ENCODE assay signal across 8 cellular contexts in genomic region chr6:13709698-13710551, GRCh38. TPM values are rescaled to one million over a fixed set of nuclear protein-coding genes. Genes with fewer than 3 reads are reported as not detected.
A peak's percentile ranks its signal among the peaks of the same experiment; 100 is the strongest.
DNase-seq lines count a peak whose midpoint lies in the region; ATAC-seq and TF ChIP-seq lines count a peak whose summit lies in the region.

No MANE protein-coding gene starts in this region.

- peak overlapping the region; percentile 88 for H3K4me3 Mint-ChIP-seq in activated naive CD4-positive, alpha-beta T cell treated with anti-CD3 and anti-CD28 coated beads, Interleukin-2, amount 10 ng/mL, durations not matched to agents 7 days and 5 days
- peak overlapping the region; percentile 85 for H3K4me3 Mint-ChIP-seq in mesothelial cell of epicardium

- TF ChIP-seq CTCF in OCI-LY1 (IDR thresholded peaks at IDR 0.05; ENCODE audit: low read length) (no peak), mesothelial cell of epicardium (IDR thresholded peaks at IDR 0.05; ENCODE audit: unreplicated experiment) (no peak)

- H3K79me2 ChIP-seq in OCI-LY1 (ENCODE audit: insufficient read depth, low read length) = peaks cover 53% of the 10 kb centered on the region

- no peaks in the 10 kb centered on the region for H4K20me1 ChIP-seq in OCI-LY1 (ENCODE audit: insufficient read depth, low read length)

- DNase-seq in activated naive CD4-positive, alpha-beta T cell treated with anti-CD3 and anti-CD28 coated beads, Interleukin-2, amount 10 ng/mL, durations not matched to agents 7 days and 5 days = peak; percentile 31
- no peak for DNase-seq in activated naive CD4-positive, alpha-beta T cell (lab: John Stamatoyannopoulos, UW)
- DNase-seq in cerebellar cortex (ENCODE audit: low spot score) (peak; percentile 50), mesothelial cell of epicardium (ENCODE audit: low spot score in 2 of 2, unreplicated experiment in 2 of 2) (no peak), kidney glomerular epithelial cell (lab: John Stamatoyannopoulos, UW) (no peak), ureter (ENCODE audit: low spot score) (no peak)

- CTCF ChIA-PET in activated naive CD4-positive, alpha-beta T cell treated with anti-CD3 and anti-CD28 coated beads, Interleukin-2, amount 10 ng/mL, durations not matched to agents 7 days and 5 days (lab: Charles Lee) = interaction anchor here (0.9 to 3.4 kb wide), 9 partner anchors 11 to 135 kb away, joined by 3 to 20 read pairs (median 3); partner anchors contain the start of genes NOL7 and SIRT5

- H3K9ac ChIP-seq in OCI-LY1 (ENCODE audit: low read length) = peak overlapping the region; percentile 89

- no peak overlapping the region for H2AFZ ChIP-seq in OCI-LY1 (ENCODE audit: low read length)

- no peaks in the 10 kb centered on the region for H3K27me3 Mint-ChIP-seq in activated naive CD4-positive, alpha-beta T cell treated with anti-CD3 and anti-CD28 coated beads, Interleukin-2, amount 10 ng/mL, durations not matched to agents 7 days and 5 days
- no peaks in the 10 kb centered on the region for H3K27me3 Mint-ChIP-seq in mesothelial cell of epicardium (ENCODE audit: low read depth)

- peak overlapping the region; percentile 92 for H3K27ac Mint-ChIP-seq in activated naive CD4-positive, alpha-beta T cell treated with anti-CD3 and anti-CD28 coated beads, Interleukin-2, amount 10 ng/mL, durations not matched to agents 7 days and 5 days
- peak overlapping the region; percentile 96 for H3K27ac Mint-ChIP-seq in mesothelial cell of epicardium

- H3K36me3 Mint-ChIP-seq in activated naive CD4-positive, alpha-beta T cell treated with anti-CD3 and anti-CD28 coated beads, Interleukin-2, amount 10 ng/mL, durations not matched to agents 7 days and 5 days = peaks cover 25% of the 10 kb centered on the region
- H3K36me3 Mint-ChIP-seq in mesothelial cell of epicardium = peaks cover 2% of the 10 kb centered on the region

- H3F3A ChIP-seq in OCI-LY1 (ENCODE audit: insufficient read depth, low read length) = no peaks in the 10 kb centered on the region

- H3K9me2 ChIP-seq in OCI-LY1 (ENCODE audit: low read depth, low read length) = no peaks in the 10 kb centered on the region

- H3K4me3 ChIP-seq in OCI-LY1 (ENCODE audit: low read depth, low read length, poor library complexity, severe bottlenecking) = peak overlapping the region; percentile 92

- no peak for ATAC-seq in HG03175 (IDR thresholded peaks at IDR 0.05; ENCODE audit: unreplicated experiment)

- no peaks in the 10 kb centered on the region for H3K9me3 Mint-ChIP-seq in activated naive CD4-positive, alpha-beta T cell treated with anti-CD3 and anti-CD28 coated beads, Interleukin-2, amount 10 ng/mL, durations not matched to agents 7 days and 5 days
- no peaks in the 10 kb centered on the region for H3K9me3 Mint-ChIP-seq in mesothelial cell of epicardium

- no peaks in the 10 kb centered on the region for H3K36me3 ChIP-seq in OCI-LY1 (ENCODE audit: insufficient read depth, low read length)

- H3K27me3 ChIP-seq in OCI-LY1 (ENCODE audit: insufficient read depth, low read length) = no peaks in the 10 kb centered on the region

- no peaks in the 10 kb centered on the region for H3K9me3 ChIP-seq in OCI-LY1 (ENCODE audit: low read length)

- peaks cover 26% of the 10 kb centered on the region for H3K4me1 ChIP-seq in OCI-LY1 (ENCODE audit: insufficient read depth, low read length, severe bottlenecking)

- H3K4me1 Mint-ChIP-seq in activated naive CD4-positive, alpha-beta T cell treated with anti-CD3 and anti-CD28 coated beads, Interleukin-2, amount 10 ng/mL, durations not matched to agents 7 days and 5 days = peaks cover 36% of the 10 kb centered on the region
- peaks cover 41% of the 10 kb centered on the region for H3K4me1 Mint-ChIP-seq in mesothelial cell of epicardium

- peak overlapping the region; percentile 85 for H3K4me2 ChIP-seq in OCI-LY1 (ENCODE audit: low read length)

- H3K27ac ChIP-seq in OCI-LY1 (ENCODE audit: low read depth, low read length, poor library complexity, severe bottlenecking) = peak overlapping the region; percentile 62

RNA-seq across cellular contexts. Expression of gene RANBP9, which starts 1.7 kb away (rescaled TPM):
- 45.5 to 46.9 TPM (median 45.8 TPM) in 3 replicates for total RNA-seq in mesothelial cell of epicardium
- 41.7 TPM for total RNA-seq in ureter

Comparison
In these comparisons a context has a peak if more than half of its experiments do, and no peak if none do; other contexts are left out.
1. DNase-seq: peak in activated naive CD4-positive, alpha-beta T cell treated with anti-CD3 and anti-CD28 coated beads, Interleukin-2, amount 10 ng/mL, durations not matched to agents 7 days and 5 days (single experiment) and cerebellar cortex (single experiment); none in activated naive CD4-positive, alpha-beta T cell (0 of 4), mesothelial cell of epicardium (0 of 2), kidney glomerular epithelial cell (single experiment) and ureter (single experiment).